ENCODE assay signal across 10 cellular contexts in the genomic region with DNA sequence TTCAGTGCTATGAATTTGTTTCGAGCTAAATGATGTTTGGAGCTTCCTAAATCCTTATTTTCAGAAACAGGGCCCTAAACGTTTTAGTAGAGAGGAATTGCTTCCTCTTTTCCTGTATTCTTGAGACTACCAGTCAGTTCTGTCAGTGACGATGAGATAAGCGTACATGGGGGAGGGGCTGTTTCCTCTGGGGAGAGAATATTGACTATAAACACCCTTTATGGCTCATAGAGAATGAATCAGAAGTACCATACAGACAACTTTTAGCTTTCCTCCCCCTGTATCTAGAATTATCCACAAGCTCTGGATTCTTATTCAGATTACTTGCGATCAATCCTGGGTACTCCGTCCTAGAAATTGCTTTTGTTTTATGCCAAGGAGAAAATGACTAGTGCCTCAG. TPM values are rescaled to one million over a fixed set of nuclear protein-coding genes. Genes with fewer than 3 reads are reported as not detected.
A peak's percentile ranks its signal among the peaks of the same experiment; 100 is the strongest.
DNase-seq lines count a peak whose midpoint lies in the region; ATAC-seq and TF ChIP-seq lines count a peak whose summit lies in the region.
"Had no signal": no experiment of that assay in that cellular context is flagged by ENCODE, and none has a peak within 500 bp of the region (broad histone marks: within the 10 kb centered on the region; RNA-seq: fewer than 3 reads in every experiment).

No MANE protein-coding gene starts in this region.

- in situ Hi-C loops in GM13976 (cut with MboI; ENCODE audit: low sequenced_read_pairs, unreplicated experiment), result no loop called here

- CTCF ChIA-PET in CD4-positive, alpha-beta T cell (lab: Charles Lee), result interaction anchor here (0.8 to 1.1 kb wide), 3 partner anchors 9 to 29 kb away, joined by 3 read pairs; no protein-coding TSS in a partner anchor

- intact Hi-C loops in CD4-positive, alpha-beta T cell (cut with DNase I, micrococcal nuclease), result loop anchor here (5.0 to 10.0 kb wide), 3 partner anchors 150 to 300 kb away; partner anchors contain the start of gene GNS (in 1 of the 2)
- intact Hi-C loops in sciatic nerve (cut with DNase I), result no loop called here

- H3K27me3 Mint-ChIP-seq in CD4-positive, alpha-beta T cell, result no peaks in the 10 kb centered on the region

- peak overlapping the region; percentile 91 for H3K27ac Mint-ChIP-seq in CD4-positive, alpha-beta T cell

- no peaks in the 10 kb centered on the region for H3K27me3 ChIP-seq in CD4-positive, alpha-beta T cell (ENCODE audit: control insufficient read depth, insufficient read depth, low read length)

- ATAC-seq in CD4-positive, alpha-beta T cell (ENCODE audit: poor library complexity), result no peak
- no peak for ATAC-seq in sciatic nerve

- no peak overlapping the region for H3K27ac ChIP-seq in CD4-positive, alpha-beta T cell (ENCODE audit: low read depth, low read length)

- H3K4me1 Mint-ChIP-seq in CD4-positive, alpha-beta T cell (ENCODE audit: low read depth), result peaks cover 60% of the 10 kb centered on the region

- DNase-seq in CD4-positive, alpha-beta T cell, result peak in 5 of 10 experiments; percentile 8 to 35 (median 11)
- peak; percentile 81 for DNase-seq in MV-4-11 (lab: John Stamatoyannopoulos, UW)
- DNase-seq in activated T-helper 9 cell treated with anti-CD3 and anti-CD28 coated beads, Interleukin-2, amount 50 U/mL, for 16 hours (ENCODE audit: low read depth), result peak; percentile 14
- peak; percentile 21 for DNase-seq in medulla oblongata (ENCODE audit: extremely low spot score)
- no peak for DNase-seq in sciatic nerve (ENCODE audit: low spot score)
- no peak for DNase-seq in GM13976 (ENCODE audit: low spot score)
- no peak for DNase-seq in mesenteric fat pad (ENCODE audit: low spot score)
- no peak for DNase-seq in NCI-H526 (lab: John Stamatoyannopoulos, UW)
- DNase-seq: KG1, NCI-H748 treated with DMSO at 0.1 percent for 48 hours had no signal

- no peaks in the 10 kb centered on the region for H3K9me3 Mint-ChIP-seq in CD4-positive, alpha-beta T cell

- H3K9me3 ChIP-seq in CD4-positive, alpha-beta T cell (ENCODE audit: control insufficient read depth, low read length), result no peaks in the 10 kb centered on the region

- peaks cover 23% of the 10 kb centered on the region for H3K36me3 Mint-ChIP-seq in CD4-positive, alpha-beta T cell (ENCODE audit: low read depth)

- peak overlapping the region; percentile 31 for H3K4me3 Mint-ChIP-seq in CD4-positive, alpha-beta T cell

- TF ChIP-seq CTCF in CD4-positive, alpha-beta T cell (IDR thresholded peaks at IDR 0.05), result no peak
- no peak for TF ChIP-seq CTCF in GM13976 (IDR thresholded peaks at IDR 0.05; ENCODE audit: borderline replicate concordance, control extremely low read depth, extremely low read depth, insufficient read depth, missing control alignments)

- POLR2A ChIA-PET in CD4-positive, alpha-beta T cell (lab: Charles Lee), result no interaction called here

RNA-seq across cellular contexts. Expression of gene TBK1, which starts 5.1 kb away (rescaled TPM):
- 1 to 10 TPM; 5.6 to 7.2 TPM for total RNA-seq in CD4-positive, alpha-beta T cell
- total RNA-seq in sciatic nerve, result 29.9 TPM
- total RNA-seq in mesenteric fat pad, result 23.4 TPM

RNA-seq across cellular contexts. Expression of gene XPOT, which starts 52.8 kb away (rescaled TPM):
- 10 to 100 TPM; 39.6 to 40.0 TPM for total RNA-seq in CD4-positive, alpha-beta T cell
- total RNA-seq in sciatic nerve, result 68.3 TPM
- 96.1 TPM for total RNA-seq in mesenteric fat pad

Comparison
In these comparisons a context has a peak if more than half of its experiments do, and no peak if none do; other contexts are left out.
1. DNase-seq: peak in MV-4-11 (single experiment), activated T-helper 9 cell treated with anti-CD3 and anti-CD28 coated beads, Interleukin-2, amount 50 U/mL, for 16 hours (single experiment) and medulla oblongata (single experiment); none in sciatic nerve (single experiment), GM13976 (single experiment), mesenteric fat pad (single experiment) and NCI-H526 (0 of 2).